Comparison of ENCODE assay signal across 7 cellular contexts in the genomic region with DNA sequence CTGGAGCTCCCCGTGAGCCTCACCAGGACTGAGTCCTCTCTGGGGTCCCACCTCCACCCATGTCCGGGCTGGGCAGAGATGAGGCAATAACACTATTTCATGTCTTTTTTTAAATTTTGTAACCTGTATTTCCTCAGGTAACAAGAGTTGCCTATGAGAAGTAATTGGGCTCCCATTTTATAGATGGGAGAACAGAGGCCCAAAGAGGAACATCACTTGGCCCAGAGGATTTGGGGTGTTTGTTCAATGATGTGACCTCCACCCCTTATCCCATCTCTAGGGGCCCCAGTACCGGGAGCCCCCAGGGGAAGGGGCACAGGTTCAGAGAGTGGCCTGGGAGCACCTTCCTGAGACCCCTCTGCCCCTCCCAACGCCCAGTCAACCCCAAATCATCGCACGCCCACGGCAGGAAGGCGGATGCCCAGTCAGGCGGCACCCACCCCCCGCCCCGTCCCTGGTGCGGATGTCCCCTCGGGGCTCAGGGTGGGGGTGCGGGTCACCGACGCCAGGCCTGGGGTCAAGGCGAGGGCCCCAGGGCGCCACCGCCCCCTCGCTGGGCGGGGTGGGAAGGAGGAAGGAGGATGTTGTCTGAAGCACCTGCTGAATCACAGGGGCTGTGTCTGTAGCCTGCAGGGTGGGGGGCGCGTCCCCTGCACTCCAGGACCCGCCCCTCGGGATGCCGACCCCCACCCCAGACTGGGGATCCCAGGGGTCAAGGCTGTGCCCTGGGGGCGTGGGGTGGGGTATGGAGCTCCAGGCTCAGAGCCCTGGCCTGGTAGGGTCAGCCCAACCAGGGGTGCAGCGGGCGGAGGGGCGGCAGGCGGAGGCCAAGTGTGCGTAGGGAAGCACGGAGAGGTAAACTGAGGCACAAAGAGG. TPM values are rescaled to one million over a fixed set of nuclear protein-coding genes. Genes with fewer than 3 reads are reported as not detected.
DNase-seq lines count a peak whose midpoint lies in the region; ATAC-seq lines count a peak whose summit lies in the region.

No MANE protein-coding gene starts in this region.

- ATAC-seq in GM19372 (IDR thresholded peaks at IDR 0.05; ENCODE audit: low read depth, unreplicated experiment) (peak; percentile 17), HG03565 (IDR thresholded peaks at IDR 0.05; ENCODE audit: unreplicated experiment) (peak; percentile 7), left cardiac atrium (peak; percentile 1 to 3)
- ATAC-seq in activated T-helper 17 cell treated with anti-CD3 and anti-CD28 coated beads, Interleukin-2, amount 50 U/mL, for 72 hours (replicated peaks), result peak; percentile 45

- intact Hi-C loops in left cardiac atrium (cut with DNase I), result no loop called here

- H3K36me3 ChIP-seq in skeletal muscle satellite cell (ENCODE audit: insufficient read depth, low read length), result peaks cover 37% of the 10 kb centered on the region

- H3K4me2 ChIP-seq in skeletal muscle satellite cell (ENCODE audit: low read length), result peak overlapping the region; percentile 72

- DNase-seq in left cardiac atrium (peak; percentile 61), DMS 273 (lab: John Stamatoyannopoulos, UW; ENCODE audit: unreplicated experiment) (no peak), DMS79 (lab: John Stamatoyannopoulos, UW) (no peak)

- H3K9me3 Mint-ChIP-seq in activated T-helper 17 cell treated with anti-CD3 and anti-CD28 coated beads, Interleukin-2, amount 50 U/mL, for 72 hours, result no peaks in the 10 kb centered on the region

- H3K27ac Mint-ChIP-seq in activated T-helper 17 cell treated with anti-CD3 and anti-CD28 coated beads, Interleukin-2, amount 50 U/mL, for 72 hours, result peak overlapping the region; percentile 95

- peak overlapping the region; percentile 23 for H3K9ac ChIP-seq in skeletal muscle satellite cell (ENCODE audit: low read depth, low read length)

- H3K36me3 Mint-ChIP-seq in activated T-helper 17 cell treated with anti-CD3 and anti-CD28 coated beads, Interleukin-2, amount 50 U/mL, for 72 hours (ENCODE audit: low read depth), result peaks cover 54% of the 10 kb centered on the region

- H3K27me3 ChIP-seq in skeletal muscle satellite cell (ENCODE audit: control insufficient read depth, insufficient read depth, low read length), result no peaks in the 10 kb centered on the region

- no peaks in the 10 kb centered on the region for H3K9me3 ChIP-seq in skeletal muscle satellite cell (replicated peaks; ENCODE audit: low read length)

- peak overlapping the region; percentile 93 for H3K4me3 Mint-ChIP-seq in activated T-helper 17 cell treated with anti-CD3 and anti-CD28 coated beads, Interleukin-2, amount 50 U/mL, for 72 hours

- no peaks in the 10 kb centered on the region for H3K27me3 Mint-ChIP-seq in activated T-helper 17 cell treated with anti-CD3 and anti-CD28 coated beads, Interleukin-2, amount 50 U/mL, for 72 hours

- peak overlapping the region; percentile 43 for H3K4me3 ChIP-seq in skeletal muscle satellite cell (ENCODE audit: low read length)

- H3K4me1 ChIP-seq in skeletal muscle satellite cell (ENCODE audit: control insufficient read depth, insufficient read depth, low read length), result peaks cover 80% of the 10 kb centered on the region

- H3K4me1 Mint-ChIP-seq in activated T-helper 17 cell treated with anti-CD3 and anti-CD28 coated beads, Interleukin-2, amount 50 U/mL, for 72 hours, result peaks cover 9% of the 10 kb centered on the region

RNA-seq across cellular contexts. Expression of a gene that starts 9.0 kb away (rescaled TPM):
- 100 to 1,000 TPM; 150 to 172 TPM for total RNA-seq in activated T-helper 17 cell treated with anti-CD3 and anti-CD28 coated beads, Interleukin-2, amount 50 U/mL, for 72 hours
- total RNA-seq in left cardiac atrium, result 100 to 1,000 TPM; 229 to 379 TPM
- 165 and 205 TPM in 2 replicates for total RNA-seq in skeletal muscle satellite cell (2012; rRNA removed)

RNA-seq across cellular contexts. Expression of a gene that starts 11.7 kb away (rescaled TPM):
- 10 to 100 TPM; 51.4 to 56.8 TPM for total RNA-seq in activated T-helper 17 cell treated with anti-CD3 and anti-CD28 coated beads, Interleukin-2, amount 50 U/mL, for 72 hours
- total RNA-seq in left cardiac atrium, result 100 to 1,000 TPM in 1 of 2 donors, 10 to 100 TPM in 1; 58.7 to 148 TPM
- 21.3 and 31.0 TPM in 2 replicates for total RNA-seq in skeletal muscle satellite cell (2012; rRNA removed)

RNA-seq across cellular contexts. Expression of a gene that starts 15.2 kb away (rescaled TPM):
- 10 to 100 TPM; 52.9 to 85.9 TPM for total RNA-seq in activated T-helper 17 cell treated with anti-CD3 and anti-CD28 coated beads, Interleukin-2, amount 50 U/mL, for 72 hours
- total RNA-seq in left cardiac atrium, result 10 to 100 TPM; 19.2 to 21.4 TPM
- total RNA-seq in skeletal muscle satellite cell (2012; rRNA removed), result 36.5 and 60.9 TPM in 2 replicates

RNA-seq across cellular contexts. Expression of a gene that starts 18.6 kb away (rescaled TPM):
- 100 to 1,000 TPM; 148 to 210 TPM for total RNA-seq in activated T-helper 17 cell treated with anti-CD3 and anti-CD28 coated beads, Interleukin-2, amount 50 U/mL, for 72 hours
- total RNA-seq in left cardiac atrium, result 100 to 1,000 TPM; 540 to 639 TPM
- 33.9 and 42.1 TPM in 2 replicates for total RNA-seq in skeletal muscle satellite cell (2012; rRNA removed)

RNA-seq across cellular contexts. Expression of a gene that starts 22.3 kb away (rescaled TPM):
- total RNA-seq in activated T-helper 17 cell treated with anti-CD3 and anti-CD28 coated beads, Interleukin-2, amount 50 U/mL, for 72 hours, result 1 to 10 TPM in 1 of 2 donors, under 1 TPM in 1; 0.77 to 1.4 TPM
- total RNA-seq in left cardiac atrium, result 1 to 10 TPM; 1.6 to 3.8 TPM
- 3.3 and 4.8 TPM in 2 replicates for total RNA-seq in skeletal muscle satellite cell (2012; rRNA removed)
